In genomic region chr21:44872266-44872567, GRCh38 we compare ENCODE assay signal across 8 cellular contexts. TPM values are rescaled to one million over a fixed set of nuclear protein-coding genes. Genes with fewer than 3 reads are reported as not detected.
A peak's percentile ranks its signal among the peaks of the same experiment; 100 is the strongest.
DNase-seq lines count a peak whose midpoint lies in the region; ATAC-seq and TF ChIP-seq lines count a peak whose summit lies in the region.

No MANE protein-coding gene starts in this region.

- WGBS in sigmoid colon, 2 donors, result 5 to 21% methylated on average over 3 of the region's 3 CpGs

- TF ChIP-seq EP300 in sigmoid colon (IDR thresholded peaks at IDR 0.05), result no peak

- peak overlapping the region; percentile 63 for H3K9ac ChIP-seq in SU-DHL-6 (ENCODE audit: low read length)

- H3K9me3 ChIP-seq in SU-DHL-6 (ENCODE audit: insufficient read depth, low read length), result no peaks in the 10 kb centered on the region
- no peaks in the 10 kb centered on the region for H3K9me3 ChIP-seq in sigmoid colon

- TF ChIP-seq CTCF in GM12865 (IDR thresholded peaks at IDR 0.05; ENCODE audit: insufficient read depth, low read depth, low read length, missing control alignments) (no peak), SU-DHL-6 (IDR thresholded peaks at IDR 0.05; ENCODE audit: insufficient read depth, low read length, poor library complexity, severe bottlenecking) (no peak), fibroblast of the aortic adventitia (IDR thresholded peaks at IDR 0.05; ENCODE audit: insufficient read depth, low read length) (no peak), sigmoid colon (IDR thresholded peaks at IDR 0.05) (peak in 1 of 4 experiments; percentile 25)

- no peak overlapping the region for H3K27ac ChIP-seq in SU-DHL-6 (ENCODE audit: low read depth, low read length)
- peak overlapping the region; percentile 95 to 98 (median 98) for H3K27ac ChIP-seq in sigmoid colon

- TF ChIP-seq POLR2A in sigmoid colon (IDR thresholded peaks at IDR 0.05), result no peak

- H3K4me3 ChIP-seq in GM12865 (ENCODE audit: low read depth, low read length) (peak overlapping the region; percentile 80), SU-DHL-6 (ENCODE audit: insufficient read depth, low read length, poor library complexity, severe bottlenecking) (no peak overlapping the region), fibroblast of the aortic adventitia (ENCODE audit: low read depth, low read length) (peak overlapping the region; percentile 94), sigmoid colon (peak overlapping the region; percentile 53 to 91 (median 82))

- intact Hi-C loops in sigmoid colon (cut with DNase I), result no loop called here

- DNase-seq in GM12865 (ENCODE audit: low read depth) (no peak), fibroblast of the aortic adventitia (ENCODE audit: low read depth) (no peak), sigmoid colon (no peak), KG1 (lab: John Stamatoyannopoulos, UW) (no peak), cortex of kidney (lab: John Stamatoyannopoulos, UW) (no peak), NCI-H1105 (lab: John Stamatoyannopoulos, UW) (no peak)

- no peaks in the 10 kb centered on the region for H3K9me2 ChIP-seq in SU-DHL-6 (replicated peaks; ENCODE audit: insufficient read depth, low read length)

- no peaks in the 10 kb centered on the region for H3F3A ChIP-seq in SU-DHL-6 (ENCODE audit: insufficient read depth)

- H3K4me2 ChIP-seq in SU-DHL-6 (ENCODE audit: low read depth, low read length, poor library complexity, severe bottlenecking), result peak overlapping the region; percentile 72

- peaks cover 47% of the 10 kb centered on the region; the same call in 1 of the 2 replicates for H3K79me2 ChIP-seq in SU-DHL-6 (ENCODE audit: insufficient read depth, low read length)

- no peaks in the 10 kb centered on the region for H3K27me3 ChIP-seq in SU-DHL-6 (ENCODE audit: low read length)
- H3K27me3 ChIP-seq in sigmoid colon, result no peaks in the 10 kb centered on the region

- ATAC-seq in HG03280 (IDR thresholded peaks at IDR 0.05; ENCODE audit: unreplicated experiment), result no peak

- H4K20me1 ChIP-seq in SU-DHL-6 (ENCODE audit: low read depth, low read length), result peaks cover 19% of the 10 kb centered on the region; the same call in 1 of the 2 replicates

- peaks cover 0 to 75% (median 66%) of the 10 kb centered on the region in 4 donors for H3K4me1 ChIP-seq in sigmoid colon

- no peaks in the 10 kb centered on the region for H3K36me3 ChIP-seq in SU-DHL-6 (ENCODE audit: low read length)
- no peaks in the 10 kb centered on the region for H3K36me3 ChIP-seq in sigmoid colon

- H2AFZ ChIP-seq in SU-DHL-6 (ENCODE audit: low read depth, low read length, severe bottlenecking), result no peak overlapping the region

RNA-seq across cellular contexts. Expression of gene PTTG1IP, which starts 1.3 kb away (rescaled TPM):
- total RNA-seq in fibroblast of the aortic adventitia (ENCODE audit: low replicate concordance), result 226 and 233 TPM in 2 replicates
- total RNA-seq in sigmoid colon, result 100 to 1,000 TPM; 158 to 208 (median 188) TPM
- polyA plus RNA-seq in sigmoid colon, result 100 to 1,000 TPM in 1 of 3 donors, 10 to 100 TPM in 2; 49.7 to 146 (median 59.5) TPM

RNA-seq across cellular contexts. Expression of gene ITGB2, which starts 48.5 kb away (rescaled TPM):
- 0.09 TPM in 1 of 2 replicates, not detected in the other for total RNA-seq in fibroblast of the aortic adventitia (ENCODE audit: low replicate concordance)
- 10 to 100 TPM; 14.7 to 82.0 (median 48.5) TPM for total RNA-seq in sigmoid colon
- 100 to 1,000 TPM in 1 of 3 donors, 10 to 100 TPM in 2; 21.0 to 103 (median 60.5) TPM for polyA plus RNA-seq in sigmoid colon

RNA-seq across cellular contexts. Expression of gene SUMO3, which starts 54.4 kb away (rescaled TPM):
- total RNA-seq in fibroblast of the aortic adventitia (ENCODE audit: low replicate concordance), result 43.2 and 130 TPM in 2 replicates
- total RNA-seq in sigmoid colon, result 10 to 100 TPM; 52.4 to 60.1 (median 57.9) TPM
- 100 to 1,000 TPM in 2 of 3 donors, 10 to 100 TPM in 1; 67.8 to 104 (median 103) TPM for polyA plus RNA-seq in sigmoid colon

Comparison
In these comparisons a context has a peak if more than half of its experiments do, and no peak if none do; other contexts are left out.
1. RNA of gene ITGB2, which starts 48.5 kb away (total RNA-seq): 14.7 to 82.0 TPM in sigmoid colon; 0.09 TPM in fibroblast of the aortic adventitia; every median in the first group is over 10 times any median in the second.